In the genomic region with DNA sequence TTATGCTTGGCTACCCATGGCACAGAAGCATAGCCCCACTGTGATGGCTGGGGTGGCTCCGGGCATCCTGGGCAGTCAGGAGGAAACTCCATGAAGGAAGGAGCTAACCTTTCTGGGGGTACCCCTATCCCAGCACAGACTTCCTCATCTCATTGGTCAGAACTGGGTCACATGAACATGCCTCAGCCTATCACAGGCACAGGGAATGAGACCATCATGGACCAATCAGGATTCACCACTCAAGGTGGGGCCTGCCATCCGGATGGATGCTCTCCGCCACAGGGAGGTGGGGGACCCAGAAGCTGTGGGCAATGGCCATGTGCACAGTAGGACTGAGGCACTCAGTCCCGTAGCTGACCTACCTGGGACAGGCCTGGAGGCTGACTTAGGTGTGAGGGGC, we compare ENCODE assay signal across 1 cellular context. TPM values are rescaled to one million over a fixed set of nuclear protein-coding genes. Genes with fewer than 3 reads are reported as not detected.
"Had no signal": no experiment of that assay in that cellular context is flagged by ENCODE, and none has a peak within 500 bp of the region (broad histone marks: within the 10 kb centered on the region; RNA-seq: fewer than 3 reads in every experiment).

No MANE protein-coding gene starts in this region.

RNA-seq across cellular contexts. Expression of a gene that starts 6.9 kb away (rescaled TPM):
- polyA plus RNA-seq: IgD-negative memory B cell had no signal
